Comparison of ENCODE assay signal across 8 cellular contexts in the genomic region with DNA sequence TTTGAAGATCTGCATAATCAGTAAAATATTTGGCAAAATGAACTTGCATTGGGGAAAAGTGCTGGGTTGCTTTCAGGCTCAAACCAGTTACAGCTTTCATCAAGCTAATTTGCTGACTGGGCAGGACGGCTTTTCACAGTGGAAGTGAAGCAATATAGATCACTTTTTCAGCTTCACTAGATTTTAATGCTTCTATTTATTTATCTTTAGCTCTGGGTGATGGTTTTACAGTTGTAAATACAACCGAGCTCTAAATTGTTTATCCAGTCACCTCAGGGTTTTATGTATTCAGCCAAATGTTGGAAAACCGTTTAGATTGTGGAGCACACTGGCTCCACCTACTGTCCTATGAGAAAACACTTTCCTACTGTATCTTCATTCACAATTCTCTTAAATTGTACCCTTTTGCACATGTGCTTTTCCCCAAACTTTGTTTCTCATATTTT. TPM values are rescaled to one million over a fixed set of nuclear protein-coding genes. Genes with fewer than 3 reads are reported as not detected.
A peak's percentile ranks its signal among the peaks of the same experiment; 100 is the strongest.
DNase-seq lines count a peak whose midpoint lies in the region; ATAC-seq, FAIRE-seq and TF ChIP-seq lines count a peak whose summit lies in the region.

No MANE protein-coding gene starts in this region.

- no peaks in the 10 kb centered on the region for H3K27me3 Mint-ChIP-seq in CD4-positive, alpha-beta T cell

- in situ Hi-C loops in GM12878 (cut with MboI): loop anchor here (5.0 kb wide), 1 partner anchor 107 kb away; no protein-coding TSS in a partner anchor

- TF ChIP-seq RAD21 in GM12878 (IDR thresholded peaks at IDR 0.05; ENCODE audit: insufficient read depth, low read depth, low read length): peak; percentile 85

- no TSS peak for BruUV-seq in GM12878 (replicated peaks; lab: Mats Ljungman, UMichigan)

- H3K36me3 ChIP-seq in GM12878 (ENCODE audit: control insufficient read depth in 2 of 2, insufficient read depth in 2 of 2, low read length in 1 of 2) (no peaks in the 10 kb centered on the region), spleen (no peaks in the 10 kb centered on the region)

- H3K4me3 ChIP-seq in HFF-Myc (replicated peaks; ENCODE audit: low read depth, low read length) (no peak overlapping the region), GM12878 (no peak overlapping the region), spleen (peak overlapping the region in 1 of 8 donors; percentile 18)

- H3K27me3 ChIP-seq in CD4-positive, alpha-beta T cell (ENCODE audit: control insufficient read depth, insufficient read depth, low read length): no peaks in the 10 kb centered on the region
- H3K27me3 ChIP-seq in GM12878 (replicated peaks in 1 of 2; ENCODE audit: control insufficient read depth in 2 of 2, insufficient read depth in 2 of 2, low read length in 1 of 2) (no peaks in the 10 kb centered on the region), spleen (replicated peaks in 1 of 7) (no peaks in the 10 kb centered on the region)

- H3K4me3 Mint-ChIP-seq in CD4-positive, alpha-beta T cell: no peak overlapping the region

- POLR2A ChIA-PET in CD4-positive, alpha-beta T cell (lab: Charles Lee): no interaction called here
- POLR2A ChIA-PET in GM12878 (lab: Charles Lee): interaction anchor here (0.6 to 1.2 kb wide), 2 partner anchors 87 to 110 kb away, joined by 3 to 4 read pairs; no protein-coding TSS in a partner anchor

- FAIRE-seq in GM12878 (lab: Jason Lieb, UNC): peak; percentile 54

- no peaks in the 10 kb centered on the region for H3K4me1 ChIP-seq in GM12878 (ENCODE audit: control insufficient read depth, insufficient read depth, low read length)
- H3K4me1 ChIP-seq in spleen: peaks cover 0 to 22% (median 17%) of the 10 kb centered on the region in 6 donors

- H3K9me3 ChIP-seq in CD4-positive, alpha-beta T cell (ENCODE audit: control insufficient read depth, low read length): no peaks in the 10 kb centered on the region
- H3K9me3 ChIP-seq in GM12878 (replicated peaks; ENCODE audit: control insufficient read depth, insufficient read depth, low read length) (no peaks in the 10 kb centered on the region), spleen (no peaks in the 10 kb centered on the region)

- RAD21 ChIA-PET in GM12878 (lab: Charles Lee; ENCODE audit: unreplicated experiment): interaction anchor here (0.8 to 7.5 kb wide), 19 partner anchors 24 to 197 kb away, joined by 3 to 84 read pairs (median 7); no protein-coding TSS in a partner anchor

- H3K36me3 Mint-ChIP-seq in CD4-positive, alpha-beta T cell (ENCODE audit: low read depth): no peaks in the 10 kb centered on the region

- peaks cover 13% of the 10 kb centered on the region for H3K4me1 Mint-ChIP-seq in CD4-positive, alpha-beta T cell (ENCODE audit: low read depth)

- H3K9ac ChIP-seq in GM12878 (ENCODE audit: control insufficient read depth, insufficient read depth, low read length): no peak overlapping the region

- peak overlapping the region; percentile 75 for H2AFZ ChIP-seq in GM12878 (ENCODE audit: control insufficient read depth, low read depth, low read length)

- TF ChIP-seq EP300 in GM12878 (IDR thresholded peaks at IDR 0.05; ENCODE audit: borderline replicate concordance in 1 of 2, control insufficient read depth in 1 of 2, low read depth in 2 of 2, low read length in 2 of 2): no peak

- H3K27ac Mint-ChIP-seq in CD4-positive, alpha-beta T cell: no peak overlapping the region

- peak; percentile 74 for TF ChIP-seq CTCF in CD4-positive, alpha-beta T cell (IDR thresholded peaks at IDR 0.05)
- TF ChIP-seq CTCF in HFF-Myc (IDR thresholded peaks at IDR 0.05; ENCODE audit: low read depth, low read length, missing control alignments) (peak; percentile 70), GM12878 (IDR thresholded peaks at IDR 0.05 in 2 of 3, conservative IDR thresholded peaks at IDR 0.05 in 1 of 3; ENCODE audit: control insufficient read depth in 2 of 3, extremely low read depth in 1 of 3, insufficient read depth in 1 of 3, low read depth in 3 of 3, low read length in 3 of 3) (peak; percentile 68 to 71 (median 68)), spleen (IDR thresholded peaks at IDR 0.05 in 8 of 11, conservative IDR thresholded peaks at IDR 0.05 in 3 of 11) (peak in 10 of 11 experiments; percentile 9 to 67 (median 58))

- CTCF ChIA-PET in CD4-positive, alpha-beta T cell (lab: Charles Lee): interaction anchor here (1.3 to 1.9 kb wide), 2 partner anchors 13 to 173 kb away, joined by 3 to 6 read pairs; no protein-coding TSS in a partner anchor
- CTCF ChIA-PET in GM12878 (lab: Yijun Ruan, JAX): interaction anchor here (0.6 to 7.7 kb wide), 60 partner anchors 10 to 659 kb away, joined by 3 to 229 read pairs (median 6); partner anchors contain the start of gene B3GNT6

- no peak for ATAC-seq in CD4-positive, alpha-beta T cell (ENCODE audit: poor library complexity)
- ATAC-seq in GM12878 (peak; percentile 87), GM19395 (IDR thresholded peaks at IDR 0.05; ENCODE audit: unreplicated experiment) (no peak), GM19463 (IDR thresholded peaks at IDR 0.05; ENCODE audit: unreplicated experiment) (no peak)

- SMC1A ChIA-PET in GM12878 (lab: Charles Lee; ENCODE audit: uncharacterized antibody, unreplicated experiment): interaction anchor here (0.7 to 6.0 kb wide), 26 partner anchors 11 to 375 kb away, joined by 3 to 88 read pairs (median 4); partner anchors contain the start of gene B3GNT6

- no peaks in the 10 kb centered on the region for H3K9me3 Mint-ChIP-seq in CD4-positive, alpha-beta T cell

- H4K20me1 ChIP-seq in GM12878 (ENCODE audit: control insufficient read depth, insufficient read depth): no peaks in the 10 kb centered on the region

- WGBS in GM12878 (ENCODE audit: insufficient coverage, insufficient replicate concordance, low lambda C conversion rate, missing lambda C conversion rate): 39% methylated on average over 3 of the region's 3 CpGs
- 12 to 26% (median 18%) methylated on average over 3 of the region's 3 CpGs for whole genome bisulfite sequencing in spleen, 5 donors

- H3K79me2 ChIP-seq in GM12878 (ENCODE audit: control insufficient read depth, insufficient read depth, low read length): no peaks in the 10 kb centered on the region

- no peak for TF ChIP-seq POLR2A in GM12878 (IDR thresholded peaks at IDR 0.05; ENCODE audit: low read depth, low read length)
- TF ChIP-seq POLR2A in spleen (IDR thresholded peaks at IDR 0.05): no peak

- H3K4me2 ChIP-seq in GM12878 (ENCODE audit: control insufficient read depth, insufficient read depth): no peak overlapping the region

- H3K27ac ChIP-seq in CD4-positive, alpha-beta T cell (ENCODE audit: low read depth, low read length): no peak overlapping the region
- H3K27ac ChIP-seq in GM12878 (ENCODE audit: control insufficient read depth, insufficient read depth): no peak overlapping the region
- peak overlapping the region in 3 of 8 donors; percentile 2 to 25 (median 20) for H3K27ac ChIP-seq in spleen

- DNase-seq in CD4-positive, alpha-beta T cell: no peak
- peak; percentile 37 for DNase-seq in HFF-Myc (ENCODE audit: extremely low read depth, low read depth)
- peak; percentile 91 for DNase-seq in NCI-H526 treated with DMSO at 0.1 percent for 48 hours (lab: John Stamatoyannopoulos, UW)
- peak; percentile 19 for DNase-seq in GM12878 (ENCODE audit: low read depth, low spot score)
- peak; percentile 36 for DNase-seq in iPS-NIHi7 (ENCODE audit: extremely low spot score)
- no peak for DNase-seq in spleen

- intact Hi-C loops in CD4-positive, alpha-beta T cell (cut with DNase I, micrococcal nuclease): loop anchor here (1.0 to 5.0 kb wide), 4 partner anchors 107 to 185 kb away; no protein-coding TSS in a partner anchor
- intact Hi-C loops in GM12878 (cut with micrococcal nuclease; ENCODE audit: unreplicated experiment) (loop anchor here (1.0 to 2.0 kb wide), 3 partner anchors 109 to 185 kb away; no protein-coding TSS in a partner anchor), spleen (cut with DNase I; ENCODE audit: low total_unique reads) (loop anchor here (10.0 kb wide), 1 partner anchor 184 kb away; no protein-coding TSS in a partner anchor)

TF ChIP-seq in GM12878, 131 proteins besides CTCF, POLR2A, EP300 and RAD21 (continues in another document):
- TF ChIP-seq SUZ12 (IDR thresholded peaks at IDR 0.05; ENCODE audit: unreplicated experiment) (no peak), EZH2 (IDR thresholded peaks at IDR 0.05; ENCODE audit: borderline replicate concordance, control insufficient read depth, low read depth, low read length) (no peak)
- TF ChIP-seq, protein P1, sequence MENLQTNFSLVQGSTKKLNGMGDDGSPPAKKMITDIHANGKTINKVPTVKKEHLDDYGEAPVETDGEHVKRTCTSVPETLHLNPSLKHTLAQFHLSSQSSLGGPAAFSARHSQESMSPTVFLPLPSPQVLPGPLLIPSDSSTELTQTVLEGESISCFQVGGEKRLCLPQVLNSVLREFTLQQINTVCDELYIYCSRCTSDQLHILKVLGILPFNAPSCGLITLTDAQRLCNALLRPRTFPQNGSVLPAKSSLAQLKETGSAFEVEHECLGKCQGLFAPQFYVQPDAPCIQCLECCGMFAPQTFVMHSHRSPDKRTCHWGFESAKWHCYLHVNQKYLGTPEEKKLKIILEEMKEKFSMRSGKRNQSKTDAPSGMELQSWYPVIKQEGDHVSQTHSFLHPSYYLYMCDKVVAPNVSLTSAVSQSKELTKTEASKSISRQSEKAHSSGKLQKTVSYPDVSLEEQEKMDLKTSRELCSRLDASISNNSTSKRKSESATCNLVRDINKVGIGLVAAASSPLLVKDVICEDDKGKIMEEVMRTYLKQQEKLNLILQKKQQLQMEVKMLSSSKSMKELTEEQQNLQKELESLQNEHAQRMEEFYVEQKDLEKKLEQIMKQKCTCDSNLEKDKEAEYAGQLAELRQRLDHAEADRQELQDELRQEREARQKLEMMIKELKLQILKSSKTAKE (IDR thresholded peaks at IDR 0.05; ENCODE audit: low read depth, poor library complexity, severe bottlenecking): peak; percentile 15

RNA-seq across cellular contexts. Expression of gene ACER3, which starts 58.2 kb away (rescaled TPM):
- 1 to 10 TPM; 6.4 to 7.0 TPM for total RNA-seq in CD4-positive, alpha-beta T cell
- 15.1 and 17.6 TPM in 2 replicates for total RNA-seq in GM12878 (2013; cell fraction: nucleolus; rRNA removed)
- total RNA-seq in GM12878 (2014; rRNA removed) (5.5 and 7.6 TPM in 2 replicates), GM12878 (2014; rRNA removed; fragmentation: Illumina TruSeq; extraction: Trizol) (8.5 and 8.9 TPM in 2 replicates), GM12878 (2021) (11.1 and 13.9 TPM in 2 replicates), spleen (10 to 100 TPM; 24.8 to 52.2 (median 35.7) TPM)
- 1.5 TPM for polyA plus RNA-seq in GM12878 (2011; ENCODE audit: low read depth)
- polyA plus RNA-seq in GM12878 (2011; rRNA removed) (13.4 and 15.3 TPM in 2 replicates), GM12878 (2014; fragmentation: Illumina TruSeq; extraction: Trizol) (11.0 and 13.8 TPM in 2 replicates), GM12878 (2014; fragmentation: Nextera tagmentation; extraction: Ambion mirVana) (1 to 10 TPM; 2.8 to 3.6 TPM), GM12878 (2014; rRNA removed) (9.5 and 9.8 TPM in 2 replicates), GM12878 (2016; fragmentation: Nextera tagmentation; extraction: Ambion mirVana) (10 to 100 TPM; 14.5 to 17.4 TPM), spleen (1 to 10 TPM; 2.9 to 3.7 (median 2.9) TPM)
- 3.7 and 4.8 TPM in 2 replicates for polyA plus RNA-seq in GM12878 (2011; cell fraction: cytosol; rRNA removed)
- polyA plus RNA-seq in GM12878 (2011; cell fraction: nucleus; rRNA removed): 5.4 and 6.0 TPM in 2 replicates
- polyA plus RNA-seq in GM12878 (2012): 2.1 and 3.3 TPM in 2 replicates
- 5.7 and 13.0 TPM in 2 replicates for polyA minus RNA-seq in GM12878 (2011; rRNA and poly(A)+ RNA removed)
- polyA minus RNA-seq in GM12878 (2011; cell fraction: cytosol; rRNA and poly(A)+ RNA removed): 2.1 and 2.5 TPM in 2 replicates
- 4.0 and 6.2 TPM in 2 replicates for polyA minus RNA-seq in GM12878 (2011; cell fraction: nucleus; rRNA and poly(A)+ RNA removed)

Comparison
In these comparisons a context has a peak if more than half of its experiments do, and no peak if none do; other contexts are left out.
1. DNase-seq: peak in HFF-Myc (single experiment), NCI-H526 treated with DMSO at 0.1 percent for 48 hours (single experiment), GM12878 (single experiment) and iPS-NIHi7 (single experiment); none in CD4-positive, alpha-beta T cell (0 of 10) and spleen (single experiment).
2. Peak in every context shown above with its lines, with median percentiles within 50 percentile points of each other: CTCF ChIP-seq.